In genomic region chr16:57300387-57301125, GRCh38 we compare ENCODE assay signal across 1 cellular context.
A peak's percentile ranks its signal among the peaks of the same experiment; 100 is the strongest.
TF ChIP-seq lines count a peak whose summit lies in the region.

No MANE protein-coding gene starts in this region.

TF ChIP-seq in K562, 482 proteins besides CTCF, POLR2A, EP300 and RAD21 (continued from another document and continues in another):
- no peak for TF ChIP-seq XRCC4 (IDR thresholded peaks at IDR 0.05; ENCODE audit: extremely low read depth, insufficient read depth, insufficient read length)
- TF ChIP-seq MTA1 (IDR thresholded peaks at IDR 0.05; ENCODE audit: borderline replicate concordance) = no peak
- TF ChIP-seq PCBP2 (IDR thresholded peaks at IDR 0.05; ENCODE audit: low read depth, low read length, poor library complexity, severe bottlenecking) = no peak
- peak; percentile 17 for TF ChIP-seq ZFP36 (IDR thresholded peaks at IDR 0.05; ENCODE audit: low read depth, low read length, partially characterized antibody)
- peak; percentile 36; the same call in 1 of the 2 replicates for TF ChIP-seq ZNF766 (CRISPR knock-in tag; conservative IDR thresholded peaks at IDR 0.05)
- no peak for TF ChIP-seq MXD1 (CRISPR knock-in tag; IDR thresholded peaks at IDR 0.05; ENCODE audit: borderline replicate concordance, poor library complexity, severe bottlenecking)
- peak; percentile 78 for TF ChIP-seq ATF7 (IDR thresholded peaks at IDR 0.05)
- no peak for TF ChIP-seq ZKSCAN8 (CRISPR knock-in tag; IDR thresholded peaks at IDR 0.05)
- TF ChIP-seq ZNF518B (CRISPR knock-in tag; IDR thresholded peaks at IDR 0.05) = no peak
- no peak for TF ChIP-seq PHB2 (IDR thresholded peaks at IDR 0.05; ENCODE audit: low read depth)
- peak; percentile 56; the same call in 1 of the 2 replicates for TF ChIP-seq MAX (CRISPR knock-in tag; IDR thresholded peaks at IDR 0.05)
- peak in 1 of 2 experiments; percentile 99; a peak in 2 of 4 replicates for TF ChIP-seq TBL1XR1 (IDR thresholded peaks at IDR 0.05; ENCODE audit: low read length in 2 of 2)
- no peak for TF ChIP-seq MBD2 (IDR thresholded peaks at IDR 0.05; ENCODE audit: borderline replicate concordance, low read depth)
- TF ChIP-seq, protein P1, sequence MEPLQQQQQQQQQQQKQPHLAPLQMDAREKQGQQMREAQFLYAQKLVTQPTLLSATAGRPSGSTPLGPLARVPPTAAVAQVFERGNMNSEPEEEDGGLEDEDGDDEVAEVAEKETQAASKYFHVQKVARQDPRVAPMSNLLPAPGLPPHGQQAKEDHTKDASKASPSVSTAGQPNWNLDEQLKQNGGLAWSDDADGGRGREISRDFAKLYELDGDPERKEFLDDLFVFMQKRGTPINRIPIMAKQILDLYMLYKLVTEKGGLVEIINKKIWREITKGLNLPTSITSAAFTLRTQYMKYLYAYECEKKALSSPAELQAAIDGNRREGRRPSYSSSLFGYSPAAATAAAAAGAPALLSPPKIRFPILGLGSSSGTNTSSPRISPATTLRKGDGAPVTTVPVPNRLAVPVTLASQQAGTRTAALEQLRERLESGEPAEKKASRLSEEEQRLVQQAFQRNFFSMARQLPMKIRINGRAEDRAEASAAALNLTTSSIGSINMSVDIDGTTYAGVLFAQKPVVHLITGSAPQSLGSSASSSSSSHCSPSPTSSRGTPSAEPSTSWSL (CRISPR knock-in tag; IDR thresholded peaks at IDR 0.05; ENCODE audit: borderline replicate concordance) = no peak
- TF ChIP-seq ZNF717 (CRISPR knock-in tag; IDR thresholded peaks at IDR 0.05) = no peak
- TF ChIP-seq ZNF24 (IDR thresholded peaks at IDR 0.05) = peak; percentile 93
- no peak for TF ChIP-seq ZNF316 (IDR thresholded peaks at IDR 0.05)
- TF ChIP-seq NUFIP1 (IDR thresholded peaks at IDR 0.05; ENCODE audit: partially characterized antibody) = no peak
- TF ChIP-seq ASH1L (IDR thresholded peaks at IDR 0.05; ENCODE audit: borderline replicate concordance, low read depth, partially characterized antibody) = no peak
- no peak for TF ChIP-seq ZZZ3 (IDR thresholded peaks at IDR 0.05)
- TF ChIP-seq CCNT2 (IDR thresholded peaks at IDR 0.05; ENCODE audit: borderline replicate concordance, extremely low read depth, insufficient read length, low read depth, low read length) = no peak
- no peak for TF ChIP-seq PTRF (tag; IDR thresholded peaks at IDR 0.05)
- no peak for TF ChIP-seq MXI1 (IDR thresholded peaks at IDR 0.05; ENCODE audit: low read depth, low read length)
- TF ChIP-seq ZNF445 (CRISPR knock-in tag; IDR thresholded peaks at IDR 0.05; ENCODE audit: low read depth) = no peak
- no peak for TF ChIP-seq ETS2 (tag; IDR thresholded peaks at IDR 0.05; ENCODE audit: borderline replicate concordance, poor library complexity, severe bottlenecking)
- TF ChIP-seq, protein P2, sequence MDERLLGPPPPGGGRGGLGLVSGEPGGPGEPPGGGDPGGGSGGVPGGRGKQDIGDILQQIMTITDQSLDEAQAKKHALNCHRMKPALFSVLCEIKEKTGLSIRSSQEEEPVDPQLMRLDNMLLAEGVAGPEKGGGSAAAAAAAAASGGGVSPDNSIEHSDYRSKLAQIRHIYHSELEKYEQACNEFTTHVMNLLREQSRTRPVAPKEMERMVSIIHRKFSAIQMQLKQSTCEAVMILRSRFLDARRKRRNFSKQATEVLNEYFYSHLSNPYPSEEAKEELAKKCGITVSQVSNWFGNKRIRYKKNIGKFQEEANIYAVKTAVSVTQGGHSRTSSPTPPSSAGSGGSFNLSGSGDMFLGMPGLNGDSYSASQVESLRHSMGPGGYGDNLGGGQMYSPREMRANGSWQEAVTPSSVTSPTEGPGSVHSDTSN (CRISPR knock-in tag; IDR thresholded peaks at IDR 0.05; ENCODE audit: low read depth) = no peak
- TF ChIP-seq, protein P2 (tag; conservative IDR thresholded peaks at IDR 0.05; ENCODE audit: low read depth) = no peak
- TF ChIP-seq RAD51 (IDR thresholded peaks at IDR 0.05; ENCODE audit: borderline replicate concordance, low read depth) = no peak
- no peak for TF ChIP-seq ZNF395 (CRISPR knock-in tag; IDR thresholded peaks at IDR 0.05)
- no peak for TF ChIP-seq SAFB2 (IDR thresholded peaks at IDR 0.05; ENCODE audit: borderline replicate concordance, low read depth, low read length, severe bottlenecking)
- 0 out of 2 replicates have a peak, but pooled peaks have one; percentile 10 for TF ChIP-seq ZNF274 (IDR thresholded peaks at IDR 0.05; ENCODE audit: borderline replicate concordance, low read depth, low read length)
- TF ChIP-seq IRF2 (CRISPR knock-in tag; IDR thresholded peaks at IDR 0.05) = no peak
- TF ChIP-seq, protein P3, sequence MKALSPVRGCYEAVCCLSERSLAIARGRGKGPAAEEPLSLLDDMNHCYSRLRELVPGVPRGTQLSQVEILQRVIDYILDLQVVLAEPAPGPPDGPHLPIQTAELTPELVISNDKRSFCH (CRISPR knock-in tag; IDR thresholded peaks at IDR 0.05) = no peak
- TF ChIP-seq, protein P3 (tag; IDR thresholded peaks at IDR 0.05) = peak; percentile 51; the same call in 1 of the 2 replicates
- TF ChIP-seq SMARCC2 (IDR thresholded peaks at IDR 0.05; ENCODE audit: low read depth) = no peak
- TF ChIP-seq CREM (IDR thresholded peaks at IDR 0.05; ENCODE audit: low read depth) = peak; percentile 75
- no peak for TF ChIP-seq IFI16 (CRISPR knock-in tag; IDR thresholded peaks at IDR 0.05)
- no peak for TF ChIP-seq ZNF121 (CRISPR knock-in tag; conservative IDR thresholded peaks at IDR 0.05)
- TF ChIP-seq CBX2 (IDR thresholded peaks at IDR 0.05; ENCODE audit: insufficient read depth, low read length, poor library complexity, severe bottlenecking) = no peak
- TF ChIP-seq GTF2E2 (tag; IDR thresholded peaks at IDR 0.05) = 0 out of 2 replicates have a peak, but pooled peaks have one; percentile 50
- TF ChIP-seq ARID3A (IDR thresholded peaks at IDR 0.05; ENCODE audit: borderline replicate concordance, low read depth, low read length) = no peak
- TF ChIP-seq, protein P4, sequence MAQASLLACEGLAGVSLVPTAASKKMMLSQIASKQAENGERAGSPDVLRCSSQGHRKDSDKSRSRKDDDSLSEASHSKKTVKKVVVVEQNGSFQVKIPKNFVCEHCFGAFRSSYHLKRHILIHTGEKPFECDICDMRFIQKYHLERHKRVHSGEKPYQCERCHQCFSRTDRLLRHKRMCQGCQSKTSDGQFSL (CRISPR knock-in tag; IDR thresholded peaks at IDR 0.05) = no peak; the same call in 1 of the 2 replicates
- TF ChIP-seq, protein P4 (tag; IDR thresholded peaks at IDR 0.05) = no peak
- TF ChIP-seq THRA (IDR thresholded peaks at IDR 0.05) = no peak
